22 cellular contexts compared by ENCODE assay signal in genomic region chr12:130016986-130017385, GRCh38.
"Had no signal": no experiment of that assay in that cellular context is flagged by ENCODE, and none has a peak within 500 bp of the region (broad histone marks: within the 10 kb centered on the region; RNA-seq: fewer than 3 reads in every experiment).

No MANE protein-coding gene starts in this region.

- H3K4me1 ChIP-seq: left ventricle myocardium inferior, lower lobe of right lung, psoas muscle, right lobe of liver, thyroid gland had no signal

- H3K27me3 ChIP-seq: right lobe of liver, thyroid gland had no signal

- H3K36me3 ChIP-seq: esophagus muscularis mucosa, gastroesophageal sphincter, left ventricle myocardium inferior, lower lobe of right lung, neutrophil, right lobe of liver, stomach, thyroid gland had no signal

- H3K27ac Mint-ChIP-seq: memory B cell; naive thymus-derived CD4-positive, alpha-beta T cell; type B pancreatic cell had no signal

- H3K27me3 Mint-ChIP-seq: memory B cell had no signal

- H3K4me3 Mint-ChIP-seq: memory B cell; naive thymus-derived CD4-positive, alpha-beta T cell; nephron progenitor cell; type B pancreatic cell had no signal

- FAIRE-seq: urothelium cell line had no signal

- H3K9me3 ChIP-seq: esophagus muscularis mucosa, gastroesophageal sphincter, lower lobe of right lung, neutrophil, psoas muscle, right lobe of liver, stomach, thyroid gland had no signal

- ATAC-seq: gastroesophageal sphincter; left cardiac atrium; lower lobe of right lung; naive thymus-derived CD4-positive, alpha-beta T cell; psoas muscle; right lobe of liver had no signal

- H3K27ac ChIP-seq: epithelial cell of prostate, esophagus muscularis mucosa, gastroesophageal sphincter, left ventricle myocardium inferior, lower lobe of right lung, neutrophil, psoas muscle, right lobe of liver, stomach, thyroid gland had no signal

- DNase-seq: cortex of kidney; effector memory CD4-positive, alpha-beta T cell; glutamatergic neuron; islet precursor cell; left cardiac atrium; left ventricle myocardium inferior; lower lobe of right lung; naive thymus-derived CD4-positive, alpha-beta T cell; nephron progenitor cell; right lobe of liver; stimulated activated CD4-positive, alpha-beta T cell treated with anti-CD3 and anti-CD28 coated beads, Interleukin-2, amount 100 ng/mL, for 24 hours; stimulated activated naive CD4-positive, alpha-beta T cell; stomach; thyroid gland had no signal

- H3K4me3 ChIP-seq: left ventricle myocardium inferior, lower lobe of right lung, psoas muscle, right lobe of liver, stomach, thyroid gland had no signal

- H3K9me3 Mint-ChIP-seq: memory B cell; naive thymus-derived CD4-positive, alpha-beta T cell; nephron progenitor cell; type B pancreatic cell had no signal

- H3K36me3 Mint-ChIP-seq: memory B cell; naive thymus-derived CD4-positive, alpha-beta T cell; type B pancreatic cell had no signal

- H3K4me1 Mint-ChIP-seq: memory B cell; naive thymus-derived CD4-positive, alpha-beta T cell had no signal
